Comparison of ENCODE assay signal across 20 cellular contexts in the genomic region with DNA sequence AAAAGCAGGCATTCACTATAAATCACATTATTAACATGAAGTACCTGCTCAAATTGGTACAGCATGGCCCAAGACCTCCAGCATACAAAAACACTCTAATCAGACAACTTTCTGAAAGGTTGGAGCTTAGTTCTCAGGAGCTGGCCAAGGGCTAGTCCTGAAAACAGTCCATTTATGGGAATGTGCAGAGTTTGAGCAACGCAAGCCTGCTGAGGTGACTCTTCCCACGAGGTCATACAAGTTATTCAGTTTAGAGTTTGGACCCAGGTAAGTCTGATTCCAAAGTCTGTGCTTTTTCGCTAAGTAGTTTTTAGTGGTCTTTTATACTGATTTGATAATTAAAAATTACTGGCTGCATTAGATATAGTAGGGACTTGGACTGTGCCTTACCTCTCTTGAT.
"Had no signal": no experiment of that assay in that cellular context is flagged by ENCODE, and none has a peak within 500 bp of the region (broad histone marks: within the 10 kb centered on the region; RNA-seq: fewer than 3 reads in every experiment).

No MANE protein-coding gene starts in this region.

- DNase-seq: cortex of kidney; dorsolateral prefrontal cortex; effector memory CD4-positive, alpha-beta T cell; immature natural killer cell; left ventricle myocardium inferior; mesendoderm; naive B cell; occipital lobe; psoas muscle; sigmoid colon; stimulated activated CD4-positive, alpha-beta T cell treated with anti-CD3 and anti-CD28 coated beads, Interleukin-2, amount 100 ng/mL, for 24 hours; stimulated activated naive CD4-positive, alpha-beta T cell; stomach; substantia nigra; transverse colon had no signal

- H3K4me3 ChIP-seq: dorsolateral prefrontal cortex, left ventricle myocardium inferior, lung, psoas muscle, sigmoid colon, skin epidermis, stomach, thoracic aorta, transverse colon had no signal

- H3K27me3 ChIP-seq: dorsolateral prefrontal cortex, sigmoid colon, stomach, transverse colon had no signal

- H3K36me3 ChIP-seq: sigmoid colon, transverse colon had no signal

- ATAC-seq: esophagus mucosa, psoas muscle had no signal

- H3K9me3 ChIP-seq: left ventricle myocardium inferior, psoas muscle, sigmoid colon, stomach, thoracic aorta, transverse colon had no signal

- FAIRE-seq: keratinocyte had no signal

- H3K27ac ChIP-seq: dorsolateral prefrontal cortex, left ventricle myocardium inferior, psoas muscle, sigmoid colon, skin epidermis, stomach, thoracic aorta, transverse colon had no signal

- H3K4me1 ChIP-seq: left ventricle myocardium inferior, psoas muscle, sigmoid colon, stomach, transverse colon had no signal
